31 cellular contexts compared by ENCODE assay signal in the genomic region with DNA sequence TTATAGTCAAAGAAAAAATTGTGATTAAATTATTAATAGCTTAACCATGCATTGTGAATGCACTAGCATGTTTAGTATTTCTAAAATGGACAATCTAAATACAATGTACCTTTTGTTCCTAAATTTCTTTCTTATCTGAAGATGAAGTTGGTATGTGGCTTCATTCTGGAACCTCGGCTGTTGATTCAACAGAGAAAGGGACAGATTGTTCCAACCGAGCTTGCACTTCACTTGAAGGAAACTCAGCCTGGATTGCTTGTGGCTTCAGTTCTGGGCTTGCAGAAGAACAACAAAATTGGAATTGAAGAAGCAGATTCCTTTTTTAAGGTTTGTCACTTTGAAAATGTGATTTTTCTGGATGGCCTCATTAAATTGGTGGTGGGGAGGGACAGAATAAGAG. TPM values are rescaled to one million over a fixed set of nuclear protein-coding genes. Genes with fewer than 3 reads are reported as not detected.
"Had no signal": no experiment of that assay in that cellular context is flagged by ENCODE, and none has a peak within 500 bp of the region (broad histone marks: within the 10 kb centered on the region; RNA-seq: fewer than 3 reads in every experiment).

No MANE protein-coding gene starts in this region.

- ATAC-seq: left colon; mucosa of descending colon; natural killer cell treated with Interleukin-12 subunit alpha and Interleukin-12 subunit beta and Interleukin-15 and Interleukin-18, amount 100 ng/mL, for 72 hours; pancreas; stimulated activated naive B cell treated with anti-CD40 and anti-IgM and Interleukin-4, amounts not matched to agents 10 μg/mL and 1 μg/mL and 100 μg/mL, for 72 hours; upper lobe of right lung had no signal

- H3K9me3 ChIP-seq: esophagus muscularis mucosa, mucosa of descending colon, neutrophil, pancreas, right atrium auricular region, spleen, transverse colon, upper lobe of right lung, uterus had no signal

- H3K27me3 ChIP-seq: esophagus muscularis mucosa, neutrophil, pancreas, right atrium auricular region, spleen, transverse colon, upper lobe of right lung, uterus had no signal

- H3K4me1 ChIP-seq: esophagus muscularis mucosa, pancreas, right atrium auricular region, transverse colon, upper lobe of right lung, uterus had no signal

- H3K9me3 Mint-ChIP-seq: immature natural killer cell; memory B cell; naive B cell; natural killer cell treated with Interleukin-12 subunit alpha and Interleukin-12 subunit beta and Interleukin-15 and Interleukin-18, amount 100 ng/mL, for 72 hours; neural crest cell; stimulated activated naive B cell treated with anti-CD40 and anti-IgM and Interleukin-4, amounts not matched to agents 10 μg/mL and 1 μg/mL and 100 μg/mL, for 72 hours; stimulated activated naive CD8-positive, alpha-beta T cell treated with anti-CD3 and anti-CD28 coated beads, Interleukin-15, Interleukin-2, amounts not matched to agents 100 ng/mL and 50 ng/mL, for 24 hours had no signal

- H3K27ac Mint-ChIP-seq: memory B cell; naive B cell; natural killer cell treated with Interleukin-12 subunit alpha and Interleukin-12 subunit beta and Interleukin-15 and Interleukin-18, amount 100 ng/mL, for 72 hours; stimulated activated naive B cell treated with anti-CD40 and anti-IgM and Interleukin-4, amounts not matched to agents 10 μg/mL and 1 μg/mL and 100 μg/mL, for 72 hours; stimulated activated naive CD8-positive, alpha-beta T cell treated with anti-CD3 and anti-CD28 coated beads, Interleukin-15, Interleukin-2, amounts not matched to agents 100 ng/mL and 50 ng/mL, for 24 hours had no signal

- H3K36me3 ChIP-seq: uterus had no signal

- DNase-seq: dermis blood vessel endothelial cell; effector memory CD4-positive, alpha-beta T cell; hypothalamus; immature natural killer cell; islet precursor cell; kidney glomerular epithelial cell; left colon; mucosa of descending colon; naive B cell; pancreas; spleen; stimulated activated CD4-positive, alpha-beta T cell treated with anti-CD3 and anti-CD28 coated beads, Interleukin-15, amount 100 ng/mL, for 24 hours; stimulated activated CD4-positive, alpha-beta T cell treated with anti-CD3 and anti-CD28 coated beads, Interleukin-2, amount 100 ng/mL, for 48 hours; stimulated activated naive B cell treated with anti-CD40 and anti-IgM and Interleukin-4, amounts not matched to agents 10 μg/mL and 1 μg/mL and 100 μg/mL, for 72 hours; transverse colon; upper lobe of right lung; uterus had no signal

- H3K4me3 Mint-ChIP-seq: immature natural killer cell; memory B cell; naive B cell; natural killer cell treated with Interleukin-12 subunit alpha and Interleukin-12 subunit beta and Interleukin-15 and Interleukin-18, amount 100 ng/mL, for 72 hours; neural crest cell; stimulated activated naive B cell treated with anti-CD40 and anti-IgM and Interleukin-4, amounts not matched to agents 10 μg/mL and 1 μg/mL and 100 μg/mL, for 72 hours; stimulated activated naive CD8-positive, alpha-beta T cell treated with anti-CD3 and anti-CD28 coated beads, Interleukin-15, Interleukin-2, amounts not matched to agents 100 ng/mL and 50 ng/mL, for 24 hours had no signal

- H3K4me1 Mint-ChIP-seq: neural crest cell had no signal

- H3K4me3 ChIP-seq: coronary artery, esophagus muscularis mucosa, lung, mucosa of descending colon, pancreas, right atrium auricular region, skin epidermis, spleen, transverse colon, upper lobe of right lung, uterus had no signal

- H3K27me3 Mint-ChIP-seq: memory B cell; naive B cell; natural killer cell treated with Interleukin-12 subunit alpha and Interleukin-12 subunit beta and Interleukin-15 and Interleukin-18, amount 100 ng/mL, for 72 hours; stimulated activated naive B cell treated with anti-CD40 and anti-IgM and Interleukin-4, amounts not matched to agents 10 μg/mL and 1 μg/mL and 100 μg/mL, for 72 hours; stimulated activated naive CD8-positive, alpha-beta T cell treated with anti-CD3 and anti-CD28 coated beads, Interleukin-15, Interleukin-2, amounts not matched to agents 100 ng/mL and 50 ng/mL, for 24 hours had no signal

- H3K27ac ChIP-seq: coronary artery, esophagus muscularis mucosa, neutrophil, pancreas, right atrium auricular region, skin epidermis, spleen, transverse colon, upper lobe of right lung, uterus had no signal

RNA-seq across cellular contexts. Expression of gene CP, which starts 59.6 kb away (rescaled TPM):
- total RNA-seq: endothelial cell of umbilical vein; epithelial cell of proximal tubule; fibroblast of lung; frontal cortex; natural killer cell treated with Interleukin-12 subunit alpha and Interleukin-12 subunit beta and Interleukin-15 and Interleukin-18, amount 100 ng/mL, for 72 hours had no signal
- polyA plus RNA-seq: endothelial cell of umbilical vein had no signal
